In genomic region chr2:203685081-203685621, GRCh38 we compare ENCODE assay signal across 10 cellular contexts. TPM values are rescaled to one million over a fixed set of nuclear protein-coding genes. Genes with fewer than 3 reads are reported as not detected.
DNase-seq lines count a peak whose midpoint lies in the region; ATAC-seq, FAIRE-seq and TF ChIP-seq lines count a peak whose summit lies in the region.
"Had no signal": no experiment of that assay in that cellular context is flagged by ENCODE, and none has a peak within 500 bp of the region (broad histone marks: within the 10 kb centered on the region; RNA-seq: fewer than 3 reads in every experiment).

No MANE protein-coding gene starts in this region.

- ATAC-seq in HepG2: no peak
- peak; percentile 60 for ATAC-seq in aorta (ENCODE audit: low FRiP score)
- no peak for ATAC-seq in HG03045 (IDR thresholded peaks at IDR 0.05; ENCODE audit: unreplicated experiment)
- ATAC-seq: A549 had no signal

- no peaks in the 10 kb centered on the region for H3K9me3 ChIP-seq in liver (ENCODE audit: control insufficient read depth in 4 of 4, low read length in 3 of 4)
- H3K9me3 ChIP-seq in HepG2 (ENCODE audit: low read length): no peaks in the 10 kb centered on the region
- no peaks in the 10 kb centered on the region for H3K9me3 ChIP-seq in aorta (ENCODE audit: control insufficient read depth, low read length)
- H3K9me3 ChIP-seq in H9 (ENCODE audit: control insufficient read depth, low read depth, low read length): no peaks in the 10 kb centered on the region
- H3K9me3 ChIP-seq: A549 had no signal

- H4K20me1 ChIP-seq in HepG2 (ENCODE audit: insufficient read depth, low read length): no peaks in the 10 kb centered on the region
- H4K20me1 ChIP-seq in H9 (ENCODE audit: control insufficient read depth, insufficient read depth, insufficient read length): no peaks in the 10 kb centered on the region

- CTCF ChIA-PET in HepG2 (lab: Yijun Ruan, JAX; ENCODE audit: low intra/inter-chr PET ratio, low total read pairs): no interaction called here

- no peak overlapping the region for H2BK5ac ChIP-seq in H9 (ENCODE audit: insufficient read length, low read length)

- WGBS in liver: 83% methylated on average over 5 of the region's 5 CpGs
- 74% methylated on average over 5 of the region's 5 CpGs for WGBS in HepG2 (ENCODE audit: low lambda C conversion rate)
- WGBS in aorta, 2 donors: 4 to 7% methylated on average over 5 of the region's 5 CpGs
- no CpG with 5 or more reads among the region's 5 CpGs for WGBS in H9 (ENCODE audit: extremely low coverage, insufficient read length, low lambda C conversion rate)

- H3K4me1 Mint-ChIP-seq in H9: peaks cover 6 to 14% of the 10 kb centered on the region in 2 experiments

- H3K4me3 ChIP-seq in liver (ENCODE audit: low read depth in 1 of 3, low read length in 3 of 3) (no peak overlapping the region), HepG2 (replicated peaks in 1 of 3; ENCODE audit: insufficient read depth in 1 of 3, low read depth in 2 of 3, low read length in 3 of 3) (no peak overlapping the region), aorta (ENCODE audit: low read length in 2 of 2) (no peak overlapping the region)
- H3K4me3 ChIP-seq: A549 had no signal

- H3K4me2 ChIP-seq in HepG2 (ENCODE audit: low read depth, low read length): no peak overlapping the region
- no peak overlapping the region for H3K4me2 ChIP-seq in H9 (ENCODE audit: insufficient read depth, insufficient read length, low read length)
- H3K4me2 ChIP-seq: A549 had no signal

- intact Hi-C loops in HepG2 (cut with micrococcal nuclease; ENCODE audit: unreplicated experiment): no loop called here
- intact Hi-C loops in aorta (cut with DNase I): loop anchor here (5.0 to 10.0 kb wide), 3 partner anchors 103 to 560 kb away; no protein-coding TSS in a partner anchor

- DNase-seq in HepG2 (ENCODE audit: low spot score) (no peak), epithelial cell of prostate (ENCODE audit: low read depth, low spot score) (peak; percentile 34), myocyte (ENCODE audit: low read depth) (peak; percentile 94), aorta (peak in 1 of 2 donors; percentile 61), ACHN (no peak), H9 (no peak)
- DNase-seq: activated naive CD4-positive, alpha-beta T cell had no signal

- H3K79me2 ChIP-seq in HepG2 (ENCODE audit: insufficient read depth, low read length): no peaks in the 10 kb centered on the region
- H3K79me2 ChIP-seq in H9 (ENCODE audit: insufficient read depth, low read length): no peaks in the 10 kb centered on the region

- no peak overlapping the region for H3T11ph ChIP-seq in H9 (ENCODE audit: low read length)

- H4K5ac ChIP-seq in H9 (ENCODE audit: insufficient read length, low read depth, low read length): no peak overlapping the region

- no peak overlapping the region for H2BK120ac ChIP-seq in H9 (ENCODE audit: low read depth, low read length, poor library complexity, severe bottlenecking)

- TF ChIP-seq EP300 in HepG2 (IDR thresholded peaks at IDR 0.05; ENCODE audit: low read depth in 2 of 2, low read length in 2 of 2): no peak
- no peak for TF ChIP-seq EP300 in HepG2 (CRISPR knock-in tag; IDR thresholded peaks at IDR 0.05; ENCODE audit: borderline replicate concordance)

- POLR2A ChIA-PET in HepG2 (lab: Yijun Ruan, JAX): no interaction called here

- H3K9ac ChIP-seq in liver (ENCODE audit: low read depth in 1 of 2, low read length in 2 of 2) (no peak overlapping the region), HepG2 (ENCODE audit: insufficient read depth, low read depth, low read length) (no peak overlapping the region), H9 (ENCODE audit: extremely low read depth, insufficient read length, low read length) (no peak overlapping the region)

- TF ChIP-seq RAD21 in liver (IDR thresholded peaks at IDR 0.05) (peak in 1 of 2 donors; percentile 17), HepG2 (CRISPR knock-in tag; IDR thresholded peaks at IDR 0.05) (no peak)

- no peak for TF ChIP-seq CTCF in liver (IDR thresholded peaks at IDR 0.05; ENCODE audit: low read depth, low read length, missing input control)
- TF ChIP-seq CTCF in HepG2 (CRISPR knock-in tag; IDR thresholded peaks at IDR 0.05): no peak
- no peak for TF ChIP-seq CTCF in H9 (conservative IDR thresholded peaks at IDR 0.05)

- H2AK5ac ChIP-seq in H9 (ENCODE audit: insufficient read length, low read length): no peak overlapping the region

- H3K27ac Mint-ChIP-seq in H9: no peak overlapping the region

- no peaks in the 10 kb centered on the region for H3K23me2 ChIP-seq in H9 (ENCODE audit: insufficient read length, low read depth, low read length, poor library complexity, severe bottlenecking)

- H3K56ac ChIP-seq in H9 (ENCODE audit: insufficient read length, low read depth, low read length): no peak overlapping the region

- H2AFZ ChIP-seq in HepG2 (ENCODE audit: low read length): no peak overlapping the region
- no peak overlapping the region for H2AFZ ChIP-seq in H9 (ENCODE audit: low read length)

- H3K4me1 ChIP-seq in liver (ENCODE audit: control insufficient read depth in 4 of 4, insufficient read depth in 4 of 4, low read length in 3 of 4) (peaks cover 0 to 8% (median 3%) of the 10 kb centered on the region in 4 donors), HepG2 (ENCODE audit: insufficient read depth, low read length) (peaks cover 32% of the 10 kb centered on the region), aorta (ENCODE audit: control insufficient read depth in 1 of 2, insufficient read depth in 2 of 2, low read length in 2 of 2) (peaks cover 11 to 14% of the 10 kb centered on the region in 2 donors), H9 (ENCODE audit: insufficient read depth, low read length) (no peaks in the 10 kb centered on the region)

- H3K4ac ChIP-seq in H9 (ENCODE audit: low read depth, low read length): no peak overlapping the region

- H2BK15ac ChIP-seq in H9 (ENCODE audit: low read depth, low read length): no peak overlapping the region

- no peak overlapping the region for H2BK12ac ChIP-seq in H9 (ENCODE audit: insufficient read length, low read depth, low read length)

- no peaks in the 10 kb centered on the region for H3K36me3 Mint-ChIP-seq in H9 (ENCODE audit: insufficient read depth in 1 of 3, low read depth in 3 of 3)

- no peak overlapping the region for H2BK20ac ChIP-seq in H9 (ENCODE audit: low read depth, low read length, poor library complexity, severe bottlenecking)

- H4K8ac ChIP-seq in H9 (replicated peaks; ENCODE audit: insufficient read length, low read depth, low read length): no peak overlapping the region

- H3K27me3 Mint-ChIP-seq in H9 (ENCODE audit: low read depth): peaks cover 2% of the 10 kb centered on the region; the same call in 1 of the 2 replicates

- H3K14ac ChIP-seq in H9 (ENCODE audit: insufficient read depth, low read length): no peak overlapping the region

- H3K23ac ChIP-seq in H9 (ENCODE audit: insufficient read length, low read depth, low read length): no peak overlapping the region

- TF ChIP-seq POLR2A in HepG2 (IDR thresholded peaks at IDR 0.05; ENCODE audit: insufficient read depth in 1 of 2, low read depth in 2 of 2, low read length in 2 of 2): no peak

- no peak for FAIRE-seq in HepG2 (lab: Jason Lieb, UNC)
- FAIRE-seq: A549 had no signal

- no peak overlapping the region for H3K4me3 Mint-ChIP-seq in H9

- H3K9me3 Mint-ChIP-seq in H9: no peaks in the 10 kb centered on the region

- no peak overlapping the region for H4K91ac ChIP-seq in H9 (ENCODE audit: insufficient read length, low read depth, low read length)

- H3K27ac ChIP-seq in liver (ENCODE audit: low read depth in 1 of 2, low read length in 2 of 2): peak overlapping the region; percentile 13 to 39
- H3K27ac ChIP-seq in HepG2 (ENCODE audit: extremely low read length, insufficient read depth, low read length): no peak overlapping the region
- peak overlapping the region; percentile 94 for H3K27ac ChIP-seq in epithelial cell of prostate
- peak overlapping the region; percentile 100 for H3K27ac ChIP-seq in aorta (ENCODE audit: low read depth in 1 of 2, low read length in 2 of 2)
- no peak overlapping the region for H3K27ac ChIP-seq in H9 (ENCODE audit: insufficient read length, low read depth, low read length)
- H3K27ac ChIP-seq: A549 had no signal

- H3K27me3 ChIP-seq in liver (ENCODE audit: control insufficient read depth in 4 of 4, insufficient read depth in 4 of 4, low read length in 3 of 4) (no peaks in the 10 kb centered on the region), HepG2 (ENCODE audit: control insufficient read depth in 1 of 2, insufficient read depth in 2 of 2, low read length in 2 of 2) (no peaks in the 10 kb centered on the region), aorta (ENCODE audit: control insufficient read depth in 1 of 2, insufficient read depth in 2 of 2, low read length in 1 of 2) (no peaks in the 10 kb centered on the region), H9 (ENCODE audit: insufficient read depth, low read length) (no peaks in the 10 kb centered on the region)

- BruUV-seq in HepG2 (replicated peaks; lab: Mats Ljungman, UMichigan): no TSS peak

- H3K79me1 ChIP-seq in H9 (ENCODE audit: insufficient read depth, low read depth, low read length, poor library complexity, severe bottlenecking): no peaks in the 10 kb centered on the region

- no peak overlapping the region for H3K18ac ChIP-seq in H9 (ENCODE audit: insufficient read length, low read depth, low read length)

- in situ Hi-C loops in HepG2 (cut with HindIII; ENCODE audit: extremely low pct_ligation_motif_present, low pct_unique_long_range_greater_than_20kb): no loop called here
- in situ Hi-C loops in ACHN (cut with HindIII; ENCODE audit: low pct_ligation_motif_present, low pct_unique_long_range_greater_than_20kb, low sequenced_read_pairs): no loop called here

- no peaks in the 10 kb centered on the region for H3K36me3 ChIP-seq in liver (ENCODE audit: control insufficient read depth in 4 of 4, insufficient read depth in 3 of 4, low read depth in 1 of 4, low read length in 3 of 4)
- no peaks in the 10 kb centered on the region for H3K36me3 ChIP-seq in HepG2 (replicated peaks in 1 of 2; ENCODE audit: control insufficient read depth in 1 of 2, insufficient read depth in 2 of 2, low read length in 2 of 2)
- no peaks in the 10 kb centered on the region for H3K36me3 ChIP-seq in aorta (ENCODE audit: control insufficient read depth in 1 of 2, insufficient read depth in 2 of 2, low read length in 1 of 2)

RNA-seq across cellular contexts. Expression of gene CD28, which starts 21.3 kb away (rescaled TPM):
- total RNA-seq in liver (under 1 TPM; 0.50 to 0.93 TPM), HepG2 (2016; rRNA removed; fragmentation: Illumina TruSeq; extraction: Trizol) (not detected in 2 replicates), myocyte (0.45 and 0.57 TPM in 2 replicates), aorta (10 to 100 TPM in 1 of 2 donors, 1 to 10 TPM in 1; 7.4 to 11.0 TPM), H9 (2021) (not detected in 2 replicates)
- polyA plus RNA-seq in liver (under 1 TPM; 0.08 to 0.17 TPM), HepG2 (2011; rRNA removed) (not detected in 2 replicates), aorta (1 to 10 TPM; 1.0 to 4.0 TPM)
- not detected in 2 replicates for total RNA-seq in HepG2 (2016; cell fraction: cytosol; rRNA removed; fragmentation: Illumina TruSeq; extraction: Trizol; ENCODE audit: low read depth)
- not detected in 2 replicates for total RNA-seq in HepG2 (2016; cell fraction: insoluble cytoplasmic fraction; rRNA removed; fragmentation: Illumina TruSeq; extraction: Trizol)
- total RNA-seq in HepG2 (2016; cell fraction: membrane; rRNA removed; fragmentation: Illumina TruSeq; extraction: Trizol): 0.03 TPM in 1 of 2 replicates, not detected in the other
- not detected in 2 replicates for total RNA-seq in HepG2 (2016; cell fraction: nucleus; rRNA removed; fragmentation: Illumina TruSeq; extraction: Trizol)
- polyA plus RNA-seq in HepG2 (2011; cell fraction: cytosol; rRNA removed): 0.03 TPM in 2 replicates
- not detected in 2 replicates for polyA plus RNA-seq in HepG2 (2011; cell fraction: nucleus; rRNA removed)
- polyA plus RNA-seq in HepG2 (2012): not detected in 2 replicates
- polyA plus RNA-seq in HepG2 (2016; cell fraction: cytosol; fragmentation: Illumina TruSeq; extraction: Trizol; ENCODE audit: low read depth): not detected in 2 replicates
- not detected in 2 replicates for polyA plus RNA-seq in HepG2 (2016; cell fraction: insoluble cytoplasmic fraction; fragmentation: Illumina TruSeq; extraction: Trizol; ENCODE audit: low read depth)
- not detected in 2 replicates for polyA plus RNA-seq in HepG2 (2016; cell fraction: membrane; fragmentation: Illumina TruSeq; extraction: Trizol; ENCODE audit: low read depth)
- not detected in 2 replicates for polyA plus RNA-seq in HepG2 (2016; cell fraction: nucleus; fragmentation: Illumina TruSeq; extraction: Trizol; ENCODE audit: insufficient read depth, low read depth)
- not detected in 2 replicates for polyA minus RNA-seq in HepG2 (2011; rRNA and poly(A)+ RNA removed; ENCODE audit: low replicate concordance)
- polyA minus RNA-seq in HepG2 (2011; cell fraction: cytosol; rRNA and poly(A)+ RNA removed): not detected in 2 replicates
- not detected in 2 replicates for polyA minus RNA-seq in HepG2 (2011; cell fraction: nucleus; rRNA and poly(A)+ RNA removed)
- polyA plus RNA-seq in myocyte (2012): 0.38 TPM
- polyA plus RNA-seq: A549 had no signal

Comparison
In these comparisons a context has a peak if more than half of its experiments do, and no peak if none do; other contexts are left out.
1. H3K27ac ChIP-seq: peak in liver (2 of 2), epithelial cell of prostate (single experiment) and aorta (2 of 2); none in HepG2 (single experiment) and H9 (single experiment).
2. DNase-seq: peak in epithelial cell of prostate (single experiment) and myocyte (single experiment); none in HepG2 (single experiment), ACHN (single experiment) and H9 (single experiment).